Comparison of ENCODE assay signal across 31 cellular contexts in genomic region chr13:27311518-27312208, GRCh38.
"Had no signal": no experiment of that assay in that cellular context is flagged by ENCODE, and none has a peak within 500 bp of the region (broad histone marks: within the 10 kb centered on the region; RNA-seq: fewer than 3 reads in every experiment).

No MANE protein-coding gene starts in this region.

- H3K4me2 ChIP-seq: KMS-11 had no signal

- H3K4me3 Mint-ChIP-seq: activated CD4-positive, alpha-beta memory T cell treated with anti-CD3 and anti-CD28 coated beads for 36 hours; activated CD4-positive, alpha-beta T cell treated with anti-CD3 and anti-CD28 coated beads, Interleukin-2, amount 10 ng/mL, durations not matched to agents 7 days and 5 days; activated naive CD4-positive, alpha-beta T cell treated with anti-CD3 and anti-CD28 coated beads, Interleukin-2, amount 10 ng/mL, durations not matched to agents 7 days and 5 days; activated naive CD8-positive, alpha-beta T cell treated with anti-CD3 and anti-CD28 coated beads for 36 hours; activated T-cell treated with anti-CD3 and anti-CD28 coated beads, Interleukin-2, amount 50 U/mL, for 72 hours; T-helper 1 cell treated with Interleukin-12 subunit alpha and Interleukin-12 subunit beta and Interleukin-4 antibody, amounts not matched to agents 30 μg/mL and 1 μg/mL, for 36 hours had no signal

- H3K27me3 Mint-ChIP-seq: activated naive CD8-positive, alpha-beta T cell treated with anti-CD3 and anti-CD28 coated beads for 36 hours had no signal

- H3K9ac ChIP-seq: KMS-11 had no signal

- H3K9me3 Mint-ChIP-seq: activated CD4-positive, alpha-beta memory T cell treated with anti-CD3 and anti-CD28 coated beads for 36 hours; activated CD4-positive, alpha-beta T cell treated with anti-CD3 and anti-CD28 coated beads, Interleukin-2, amount 10 ng/mL, durations not matched to agents 7 days and 5 days; activated naive CD4-positive, alpha-beta T cell treated with anti-CD3 and anti-CD28 coated beads, Interleukin-2, amount 10 ng/mL, durations not matched to agents 7 days and 5 days; activated naive CD8-positive, alpha-beta T cell treated with anti-CD3 and anti-CD28 coated beads for 36 hours; activated T-cell treated with anti-CD3 and anti-CD28 coated beads, Interleukin-2, amount 50 U/mL, for 72 hours; activated T-helper 2 cell treated with anti-CD3 and anti-CD28 coated beads, Interferon-gamma antibody, Interleukin-2, Interleukin-4, amounts not matched to agents 10 μg/mL and 5 μg/mL and 100 μg/mL, durations not matched to agents 14 hours and 24 hours and 36 hours; T-helper 1 cell treated with Interleukin-12 subunit alpha and Interleukin-12 subunit beta and Interleukin-4 antibody, amounts not matched to agents 30 μg/mL and 1 μg/mL, for 36 hours had no signal

- H3K36me3 Mint-ChIP-seq: activated CD4-positive, alpha-beta memory T cell treated with anti-CD3 and anti-CD28 coated beads for 36 hours; activated naive CD4-positive, alpha-beta T cell treated with anti-CD3 and anti-CD28 coated beads, Interleukin-2, amount 10 ng/mL, durations not matched to agents 7 days and 5 days; activated naive CD8-positive, alpha-beta T cell treated with anti-CD3 and anti-CD28 coated beads for 36 hours had no signal

- H3K4me3 ChIP-seq: cardiac muscle cell, MG63, SJCRH30 had no signal

- H3K9me3 ChIP-seq: MG63, SJCRH30 had no signal

- H3K27ac Mint-ChIP-seq: activated CD4-positive, alpha-beta memory T cell treated with anti-CD3 and anti-CD28 coated beads for 36 hours; activated CD4-positive, alpha-beta T cell treated with anti-CD3 and anti-CD28 coated beads, Interleukin-2, amount 10 ng/mL, durations not matched to agents 7 days and 5 days; activated naive CD4-positive, alpha-beta T cell treated with anti-CD3 and anti-CD28 coated beads, Interleukin-2, amount 10 ng/mL, durations not matched to agents 7 days and 5 days; activated naive CD8-positive, alpha-beta T cell treated with anti-CD3 and anti-CD28 coated beads for 36 hours; activated T-cell treated with anti-CD3 and anti-CD28 coated beads, Interleukin-2, amount 50 U/mL, for 72 hours; activated T-helper 2 cell treated with anti-CD3 and anti-CD28 coated beads, Interferon-gamma antibody, Interleukin-2, Interleukin-4, amounts not matched to agents 10 μg/mL and 5 μg/mL and 100 μg/mL, durations not matched to agents 14 hours and 24 hours and 36 hours; T-helper 1 cell treated with Interleukin-12 subunit alpha and Interleukin-12 subunit beta and Interleukin-4 antibody, amounts not matched to agents 30 μg/mL and 1 μg/mL, for 36 hours had no signal

- H3K27ac ChIP-seq: brain microvascular endothelial cell, cardiac muscle cell, KMS-11, RWPE1, SJCRH30 had no signal

- H3K4me1 ChIP-seq: SJCRH30 had no signal

- H3K36me3 ChIP-seq: brain microvascular endothelial cell, cardiac muscle cell, MG63, SJCRH30 had no signal

- DNase-seq: activated CD4-positive, alpha-beta memory T cell treated with anti-CD3 and anti-CD28 coated beads for 36 hours; activated CD4-positive, alpha-beta T cell treated with anti-CD3 and anti-CD28 coated beads, Interleukin-2, amount 10 ng/mL, durations not matched to agents 7 days and 5 days; activated CD4-positive, CD25-positive, alpha-beta regulatory T cell; activated CD8-positive, alpha-beta memory T cell treated with anti-CD3 and anti-CD28 coated beads, Interleukin-2, amount 50 U/mL, for 4 hours; activated gamma-delta T cell treated with Interleukin-2 at 50 U/mL for 16 hours; activated naive CD4-positive, alpha-beta T cell treated with anti-CD3 and anti-CD28 coated beads, Interleukin-2, amount 10 ng/mL, durations not matched to agents 7 days and 5 days; activated naive CD8-positive, alpha-beta T cell treated with anti-CD3 and anti-CD28 coated beads for 36 hours; activated T-cell treated with anti-CD3 and anti-CD28 coated beads, Interleukin-2, amount 50 U/mL, for 72 hours; brain microvascular endothelial cell; MG63; NCI-H1048; NCI-H146; NCI-H187 treated with DMSO at 0.1 percent for 48 hours; NCI-H2081 treated with DMSO at 0.1 percent for 48 hours; NCI-H2171 treated with DMSO at 0.1 percent for 48 hours; NCI-H226; NCI-H510A; NCI-H526 treated with DMSO at 0.1 percent for 48 hours; NCI-H82; OCI-M1; Right ventricle myocardium superior; SJCRH30; T-helper 9 cell had no signal

- ATAC-seq: activated T-cell treated with anti-CD3 and anti-CD28 coated beads, Interleukin-2, amount 50 U/mL, for 72 hours; Panc1; SK-N-SH treated with all-trans-retinoic acid at 6 μM for 48 hours had no signal

- FAIRE-seq: colon had no signal
